35 cellular contexts compared by ENCODE assay signal in genomic region chr18:39611381-39612090, GRCh38.
A peak's percentile ranks its signal among the peaks of the same experiment; 100 is the strongest.
DNase-seq lines count a peak whose midpoint lies in the region; TF ChIP-seq lines count a peak whose summit lies in the region.
"Had no signal": no experiment of that assay in that cellular context is flagged by ENCODE, and none has a peak within 500 bp of the region (broad histone marks: within the 10 kb centered on the region; RNA-seq: fewer than 3 reads in every experiment).

No MANE protein-coding gene starts in this region.

- no peak overlapping the region for H3K4me3 ChIP-seq in Caco-2 (ENCODE audit: low read depth, low read length)
- no peak overlapping the region for H3K4me3 ChIP-seq in OCI-LY3 (ENCODE audit: low read length)
- no peak overlapping the region for H3K4me3 ChIP-seq in endodermal cell (ENCODE audit: low read length)
- H3K4me3 ChIP-seq in neuron (ENCODE audit: low read length): no peak overlapping the region
- no peak overlapping the region for H3K4me3 ChIP-seq in spleen
- H3K4me3 ChIP-seq: A549, cardiac muscle cell, coronary artery, ovary, SJSA1, vagina had no signal

- H3K4me1 ChIP-seq in Caco-2: no peaks in the 10 kb centered on the region
- peaks cover 12% of the 10 kb centered on the region for H3K4me1 ChIP-seq in OCI-LY3 (ENCODE audit: low read length)
- H3K4me1 ChIP-seq in endodermal cell (ENCODE audit: control insufficient read depth, insufficient read depth, low read length): no peaks in the 10 kb centered on the region
- H3K4me1 ChIP-seq in neuron (ENCODE audit: insufficient read depth, low read length): peaks cover 39% of the 10 kb centered on the region
- no peaks in the 10 kb centered on the region for H3K4me1 ChIP-seq in spleen
- H3K4me1 ChIP-seq: A549, SJSA1, vagina had no signal

- H3K9ac ChIP-seq in OCI-LY3 (ENCODE audit: low read length): no peak overlapping the region
- no peak overlapping the region for H3K9ac ChIP-seq in endodermal cell (ENCODE audit: extremely low read depth, low read length, poor library complexity, severe bottlenecking)

- WGBS in endodermal cell (ENCODE audit: insufficient coverage in 1 of 2, insufficient read length in 1 of 2), 2 experiments: 87 to 90% methylated on average over 2 to 3 of the region's 3 CpGs
- 63 to 91% (median 85%) methylated on average over 3 of the region's 3 CpGs for WGBS in spleen, 5 donors

- peak overlapping the region; percentile 32; the same call in 1 of the 2 replicates for H3K4me2 ChIP-seq in OCI-LY3 (ENCODE audit: low read length)
- H3K4me2 ChIP-seq: A549 had no signal

- no peaks in the 10 kb centered on the region for H3K79me2 ChIP-seq in OCI-LY3 (ENCODE audit: low read length)

- no peaks in the 10 kb centered on the region for H3K9me3 Mint-ChIP-seq in Caco-2 (ENCODE audit: unreplicated experiment)
- H3K9me3 Mint-ChIP-seq in endodermal cell: no peaks in the 10 kb centered on the region
- H3K9me3 Mint-ChIP-seq in HFFc6: no peaks in the 10 kb centered on the region

- POLR2A ChIA-PET in Caco-2 (lab: Charles Lee): no interaction called here

- H3K9me3 ChIP-seq in Caco-2: no peaks in the 10 kb centered on the region
- H3K9me3 ChIP-seq in OCI-LY3 (ENCODE audit: insufficient read depth, low read length): no peaks in the 10 kb centered on the region
- no peaks in the 10 kb centered on the region for H3K9me3 ChIP-seq in endodermal cell (ENCODE audit: control insufficient read depth, low read length)
- no peaks in the 10 kb centered on the region for H3K9me3 ChIP-seq in neuron (ENCODE audit: low read length)
- H3K9me3 ChIP-seq in spleen: peaks cover 0 to 3% (median 0%) of the 10 kb centered on the region in 8 donors
- H3K9me3 ChIP-seq: A549, ovary, vagina had no signal

- H3K36me3 Mint-ChIP-seq in Caco-2 (ENCODE audit: insufficient read depth, unreplicated experiment): no peaks in the 10 kb centered on the region
- H3K36me3 Mint-ChIP-seq in endodermal cell (ENCODE audit: low read depth): no peaks in the 10 kb centered on the region
- H3K36me3 Mint-ChIP-seq in HFFc6 (ENCODE audit: low read depth): no peaks in the 10 kb centered on the region
- H3K36me3 Mint-ChIP-seq: activated naive CD4-positive, alpha-beta T cell treated with anti-CD3 and anti-CD28 coated beads, Interleukin-2, amount 50 U/mL, for 72 hours; CD8-positive, alpha-beta memory T cell; naive thymus-derived CD4-positive, alpha-beta T cell had no signal

- TF ChIP-seq POLR2A in spleen (IDR thresholded peaks at IDR 0.05): no peak

- no peak overlapping the region for H3K27ac ChIP-seq in OCI-LY3 (ENCODE audit: low read length)
- no peak overlapping the region for H3K27ac ChIP-seq in endodermal cell (ENCODE audit: low read depth, low read length)
- H3K27ac ChIP-seq in spleen: no peak overlapping the region
- H3K27ac ChIP-seq: A549, cardiac muscle cell, coronary artery, ovary, RWPE1, SJSA1, vagina, WERI-Rb-1 had no signal

- H3K27me3 Mint-ChIP-seq in Caco-2 (ENCODE audit: insufficient read depth, unreplicated experiment): no peaks in the 10 kb centered on the region
- H3K27me3 Mint-ChIP-seq in endodermal cell (ENCODE audit: insufficient read depth): no peaks in the 10 kb centered on the region
- H3K27me3 Mint-ChIP-seq in HFFc6 (ENCODE audit: insufficient read depth): no peaks in the 10 kb centered on the region
- H3K27me3 Mint-ChIP-seq: CD8-positive, alpha-beta memory T cell; naive thymus-derived CD4-positive, alpha-beta T cell; stimulated activated naive CD8-positive, alpha-beta T cell treated with anti-CD3 and anti-CD28 coated beads, Interleukin-15, amount 100 ng/mL, for 72 hours had no signal

- DNase-seq in Caco-2 (no peak), endodermal cell (no peak), NCI-H748 treated with DMSO at 0.1 percent for 48 hours (lab: John Stamatoyannopoulos, UW) (no peak), HFFc6 (no peak), spleen (no peak), NCI-H2029 (lab: John Stamatoyannopoulos, UW) (no peak)
- DNase-seq: activated CD4-positive, alpha-beta T cell treated with anti-CD3 and anti-CD28 coated beads for 48 hours; activated effector memory CD4-positive, alpha-beta T cell treated with Interleukin-2 at 50 U/mL for 16 hours; activated T-cell treated with anti-CD3 and anti-CD28 coated beads, Interleukin-2, amount 50 U/mL, for 1 hour; amygdala; CD8-positive, alpha-beta memory T cell; effector memory CD4-positive, alpha-beta T cell; foreskin melanocyte; KBM-7; kidney glomerular epithelial cell; naive thymus-derived CD4-positive, alpha-beta T cell; NCI-H1092 treated with DMSO at 0.1 percent for 48 hours; NCI-H187; NCI-H2171; ovary; retina; small intestine; stimulated activated CD4-positive, alpha-beta T cell treated with anti-CD3 and anti-CD28 coated beads, Interleukin-1b, Interleukin-23, amount 100 ng/mL, for 48 hours; stimulated activated CD8-positive, alpha-beta memory T cell treated with anti-CD3 and anti-CD28 coated beads, Interleukin-4, amount 100 ng/mL, for 48 hours; stimulated activated naive CD8-positive, alpha-beta T cell treated with anti-CD3 and anti-CD28 coated beads, Interleukin-15, amount 100 ng/mL, for 72 hours; WERI-Rb-1 had no signal

- H3K27me3 ChIP-seq in Caco-2 (replicated peaks; ENCODE audit: control insufficient read depth, insufficient read depth, low read length) (no peaks in the 10 kb centered on the region), OCI-LY3 (ENCODE audit: low read depth, low read length) (no peaks in the 10 kb centered on the region), endodermal cell (ENCODE audit: control insufficient read depth, insufficient read depth, low read length, poor library complexity, severe bottlenecking) (no peaks in the 10 kb centered on the region), neuron (ENCODE audit: insufficient read depth, low read length) (no peaks in the 10 kb centered on the region), spleen (replicated peaks in 1 of 7) (no peaks in the 10 kb centered on the region)
- H3K27me3 ChIP-seq: cardiac muscle cell, ovary, SJSA1, vagina had no signal

- peaks cover 15% of the 10 kb centered on the region for H3K4me1 Mint-ChIP-seq in Caco-2 (ENCODE audit: low read depth, unreplicated experiment)
- H3K4me1 Mint-ChIP-seq in endodermal cell: peaks cover 15% of the 10 kb centered on the region
- H3K4me1 Mint-ChIP-seq in HFFc6 (ENCODE audit: low read depth): peaks cover 15% of the 10 kb centered on the region
- H3K4me1 Mint-ChIP-seq: CD8-positive, alpha-beta memory T cell; naive thymus-derived CD4-positive, alpha-beta T cell; stimulated activated naive CD8-positive, alpha-beta T cell treated with anti-CD3 and anti-CD28 coated beads, Interleukin-15, amount 100 ng/mL, for 72 hours had no signal

- H2AFZ ChIP-seq in OCI-LY3 (ENCODE audit: low read depth, low read length) (no peak overlapping the region), neuron (ENCODE audit: low read depth, low read length) (peak overlapping the region; percentile 43)

- no peaks in the 10 kb centered on the region for H3K36me3 ChIP-seq in Caco-2 (ENCODE audit: control insufficient read depth, insufficient read depth, low read length)
- H3K36me3 ChIP-seq in OCI-LY3 (replicated peaks; ENCODE audit: low read depth, low read length): no peaks in the 10 kb centered on the region
- no peaks in the 10 kb centered on the region for H3K36me3 ChIP-seq in endodermal cell (ENCODE audit: control insufficient read depth, insufficient read depth, low read length)
- H3K36me3 ChIP-seq in neuron (ENCODE audit: insufficient read depth, low read length): no peaks in the 10 kb centered on the region
- H3K36me3 ChIP-seq in spleen: no peaks in the 10 kb centered on the region
- H3K36me3 ChIP-seq: cardiac muscle cell, ovary, SJSA1, vagina, WERI-Rb-1 had no signal

- peak overlapping the region; percentile 32 for H3K4me3 Mint-ChIP-seq in Caco-2 (ENCODE audit: unreplicated experiment)
- no peak overlapping the region for H3K4me3 Mint-ChIP-seq in endodermal cell
- H3K4me3 Mint-ChIP-seq in HFFc6: no peak overlapping the region
- H3K4me3 Mint-ChIP-seq: CD8-positive, alpha-beta memory T cell; naive thymus-derived CD4-positive, alpha-beta T cell; stimulated activated naive CD8-positive, alpha-beta T cell treated with anti-CD3 and anti-CD28 coated beads, Interleukin-15, amount 100 ng/mL, for 72 hours had no signal

- H3K27ac Mint-ChIP-seq in Caco-2 (ENCODE audit: unreplicated experiment) (peak overlapping the region; percentile 33), endodermal cell (peak overlapping the region; percentile 69), HFFc6 (no peak overlapping the region)
- H3K27ac Mint-ChIP-seq: activated naive CD4-positive, alpha-beta T cell treated with anti-CD3 and anti-CD28 coated beads, Interleukin-2, amount 50 U/mL, for 72 hours; CD8-positive, alpha-beta memory T cell; naive thymus-derived CD4-positive, alpha-beta T cell had no signal

- CTCF ChIA-PET in Caco-2 (lab: Charles Lee): no interaction called here

- TF ChIP-seq CTCF in Caco-2 (IDR thresholded peaks at IDR 0.05; ENCODE audit: insufficient read depth in 1 of 2, low read depth in 1 of 2, low read length in 1 of 2, severe bottlenecking in 1 of 2, unreplicated experiment in 1 of 2): no peak
- no peak for TF ChIP-seq CTCF in OCI-LY3 (IDR thresholded peaks at IDR 0.05; ENCODE audit: low read depth, low read length)
- TF ChIP-seq CTCF in endodermal cell (conservative IDR thresholded peaks at IDR 0.05): no peak
- TF ChIP-seq CTCF in HFFc6 (IDR thresholded peaks at IDR 0.05): no peak
- no peak for TF ChIP-seq CTCF in spleen (IDR thresholded peaks at IDR 0.05 in 8 of 11, conservative IDR thresholded peaks at IDR 0.05 in 3 of 11)

- BruUV-seq in Caco-2 (replicated peaks; lab: Mats Ljungman, UMichigan): no TSS peak

- no peaks in the 10 kb centered on the region for H4K20me1 ChIP-seq in OCI-LY3 (ENCODE audit: insufficient read depth, low read length)

- intact Hi-C loops in Caco-2 (cut with micrococcal nuclease; ENCODE audit: unreplicated experiment): no loop called here
- intact Hi-C loops in spleen (cut with DNase I; ENCODE audit: low total_unique reads): no loop called here
